In genomic region chr17:733743-734142, GRCh38 we compare ENCODE assay signal across 8 cellular contexts. TPM values are rescaled to one million over a fixed set of nuclear protein-coding genes. Genes with fewer than 3 reads are reported as not detected.
DNase-seq lines count a peak whose midpoint lies in the region; ATAC-seq, FAIRE-seq and TF ChIP-seq lines count a peak whose summit lies in the region.
"Had no signal": no experiment of that assay in that cellular context is flagged by ENCODE, and none has a peak within 500 bp of the region (broad histone marks: within the 10 kb centered on the region; RNA-seq: fewer than 3 reads in every experiment).

No MANE protein-coding gene starts in this region.

- no peak overlapping the region for H3K23ac ChIP-seq in H1 (ENCODE audit: insufficient read length)

- no peak for FAIRE-seq in H1 (lab: Jason Lieb, UNC)
- FAIRE-seq: TTC549 had no signal

- H3K27ac ChIP-seq in OCI-LY1 (ENCODE audit: low read depth, low read length, poor library complexity, severe bottlenecking), result no peak overlapping the region
- no peak overlapping the region for H3K27ac ChIP-seq in H1 (ENCODE audit: low read depth, low read length)

- H3K36me3 ChIP-seq in OCI-LY1 (ENCODE audit: insufficient read depth, low read length) (peaks cover 14% of the 10 kb centered on the region), H1 (ENCODE audit: control insufficient read depth in 2 of 4, insufficient read depth in 4 of 4, low read length in 3 of 4) (peaks cover 4 to 31% (median 9%) of the 10 kb centered on the region in 4 experiments; a peak in 7 of 8 replicates)

- H4K20me1 ChIP-seq in OCI-LY1 (ENCODE audit: insufficient read depth, low read length) (no peaks in the 10 kb centered on the region), H1 (replicated peaks in 1 of 2; ENCODE audit: control insufficient read depth in 1 of 2, insufficient read depth in 2 of 2, low read length in 2 of 2) (peaks cover 3 to 4% of the 10 kb centered on the region in 2 experiments)

- H2BK20ac ChIP-seq in H1 (ENCODE audit: low read length), result no peak overlapping the region

- H3K18ac ChIP-seq in H1 (ENCODE audit: extremely low read depth, low read length), result no peak overlapping the region

- H3K23me2 ChIP-seq in H1 (ENCODE audit: low read depth, low read length), result peaks cover 9% of the 10 kb centered on the region

- H2BK15ac ChIP-seq in H1 (ENCODE audit: low read length), result no peak overlapping the region

- no peak overlapping the region for H4K91ac ChIP-seq in H1 (replicated peaks; ENCODE audit: insufficient read length, low read length)

- H3K4me3 ChIP-seq in GM12864 (ENCODE audit: low read depth, low read length) (peak overlapping the region; percentile 80), OCI-LY1 (ENCODE audit: low read depth, low read length, poor library complexity, severe bottlenecking) (peak overlapping the region; percentile 84), H1 (ENCODE audit: extremely low read depth in 1 of 4, insufficient read depth in 2 of 4, low read depth in 3 of 4, low read length in 4 of 4) (peak overlapping the region; percentile 75 to 99 (median 83); a peak in 6 of 8 replicates)

- TF ChIP-seq EP300 in H1 (IDR thresholded peaks at IDR 0.05; ENCODE audit: borderline replicate concordance in 1 of 2, low read depth in 2 of 2, low read length in 2 of 2), result no peak

- TF ChIP-seq POLR2A in H1 (IDR thresholded peaks at IDR 0.05; ENCODE audit: control extremely low read depth in 1 of 2, low read depth in 2 of 2, low read length in 2 of 2), result no peak

- H3K4me2 ChIP-seq in OCI-LY1 (ENCODE audit: low read length) (peak overlapping the region; percentile 69), H1 (ENCODE audit: insufficient read depth in 1 of 2, low read depth in 2 of 2, low read length in 2 of 2) (peak overlapping the region; percentile 92 to 97)

- no peak overlapping the region for H3K14ac ChIP-seq in H1 (ENCODE audit: insufficient read length)

- DNase-seq in GM12864 (ENCODE audit: low read depth) (no peak), H1 (ENCODE audit: low read depth in 1 of 2, low spot score in 2 of 2) (no peak), posterior vena cava (ENCODE audit: low spot score) (peak; percentile 43), ureter (ENCODE audit: low spot score) (no peak)

- CTCF ChIA-PET in H1 (lab: Charles Lee; ENCODE audit: partially characterized antibody), result interaction anchor here (1.1 kb wide), 1 partner anchor 19 kb away, joined by 3 read pairs; the partner anchor contains the start of gene GEMIN4

- ATAC-seq in esophagus mucosa (no peak), GM19351 (IDR thresholded peaks at IDR 0.05; ENCODE audit: unreplicated experiment) (no peak)

- POLR2A ChIA-PET in H1 (lab: Charles Lee; ENCODE audit: partially characterized antibody), result interaction anchor here (1.8 to 9.7 kb wide), 2 partner anchors 9 to 18 kb away, joined by 17 to 44 read pairs; partner anchors contain the start of gene GEMIN4

- no peak overlapping the region for H2BK5ac ChIP-seq in H1 (ENCODE audit: low read depth, low read length)

- no peak overlapping the region for H2AK5ac ChIP-seq in H1 (ENCODE audit: low read depth, low read length)

- no peak overlapping the region for H4K8ac ChIP-seq in H1 (ENCODE audit: extremely low read depth, insufficient read depth, low read length)

- 84% methylated on average over 10 of the region's 10 CpGs; no CpG with 5 or more reads in 1 of the 2 experiments for WGBS in H1 (ENCODE audit: extremely low coverage in 1 of 2, insufficient coverage in 1 of 2, insufficient read length in 1 of 2, insufficient replicate concordance in 2 of 2, low coverage in 1 of 2, low lambda C conversion rate in 2 of 2, missing lambda C conversion rate in 1 of 2), 2 experiments

- no peak for TF ChIP-seq RAD21 in H1 (IDR thresholded peaks at IDR 0.05 in 1 of 2, conservative IDR thresholded peaks at IDR 0.05 in 1 of 2; ENCODE audit: low read depth in 2 of 2, low read length in 2 of 2)

- no peaks in the 10 kb centered on the region for H3K9me2 ChIP-seq in OCI-LY1 (ENCODE audit: low read depth, low read length)

- no peak for TF ChIP-seq CTCF in GM12864 (IDR thresholded peaks at IDR 0.05; ENCODE audit: low read depth, low read length, missing control alignments)
- TF ChIP-seq CTCF in OCI-LY1 (IDR thresholded peaks at IDR 0.05; ENCODE audit: low read length), result no peak
- TF ChIP-seq CTCF in H1 (IDR thresholded peaks at IDR 0.05; ENCODE audit: control extremely low read depth in 1 of 3, insufficient read depth in 1 of 3, low read depth in 1 of 3, low read length in 3 of 3), result no peak

- intact Hi-C loops in posterior vena cava (cut with DNase I), result no loop called here

- H3K27me3 ChIP-seq in OCI-LY1 (ENCODE audit: insufficient read depth, low read length) (peaks cover under 1% of the 10 kb centered on the region; the same call in 1 of the 2 replicates), H1 (replicated peaks in 1 of 4; ENCODE audit: control insufficient read depth in 3 of 4, extremely low read depth in 1 of 4, insufficient read depth in 3 of 4, low read length in 3 of 4) (no peaks in the 10 kb centered on the region)

- H3K9me3 ChIP-seq in OCI-LY1 (ENCODE audit: low read length) (no peaks in the 10 kb centered on the region), H1 (ENCODE audit: insufficient read depth in 2 of 2, low read depth in 1 of 2, low read length in 1 of 2) (no peaks in the 10 kb centered on the region)

- H3K9ac ChIP-seq in OCI-LY1 (ENCODE audit: low read length) (peak overlapping the region; percentile 83; the same call in 1 of the 2 replicates), H1 (replicated peaks in 1 of 4; ENCODE audit: extremely low read depth in 1 of 4, low read depth in 3 of 4, low read length in 3 of 4) (peak overlapping the region in 1 of 4 experiments; percentile 83; a peak in 2 of 7 replicates)

- peaks cover 16% of the 10 kb centered on the region for H3K4me1 ChIP-seq in OCI-LY1 (ENCODE audit: insufficient read depth, low read length, severe bottlenecking)
- H3K4me1 ChIP-seq in H1 (replicated peaks in 1 of 4; ENCODE audit: control insufficient read depth in 3 of 4, insufficient read depth in 4 of 4, low read length in 3 of 4), result peaks cover 0 to 6% (median 5%) of the 10 kb centered on the region in 4 experiments; a peak in 5 of 7 replicates

- H3F3A ChIP-seq in OCI-LY1 (ENCODE audit: insufficient read depth, low read length), result no peaks in the 10 kb centered on the region

- H2AFZ ChIP-seq in OCI-LY1 (ENCODE audit: low read length) (no peak overlapping the region), H1 (ENCODE audit: low read length) (no peak overlapping the region)

- H4K5ac ChIP-seq in H1 (ENCODE audit: insufficient read length, low read depth, low read length), result no peak overlapping the region

- no peak overlapping the region for H3K56ac ChIP-seq in H1 (replicated peaks; ENCODE audit: insufficient read length, low read depth, low read length)

- no peak overlapping the region for H2BK12ac ChIP-seq in H1 (ENCODE audit: low read depth, low read length)

- peaks cover 3% of the 10 kb centered on the region for H3K79me1 ChIP-seq in H1 (ENCODE audit: low read depth, low read length)

- H3K79me2 ChIP-seq in OCI-LY1 (ENCODE audit: insufficient read depth, low read length), result no peaks in the 10 kb centered on the region
- peaks cover 0 to 19% of the 10 kb centered on the region in 2 experiments; a peak in 2 of 4 replicates for H3K79me2 ChIP-seq in H1 (ENCODE audit: control insufficient read depth in 1 of 2, insufficient read depth in 2 of 2, low read length in 2 of 2)

- no peak overlapping the region for H3K4ac ChIP-seq in H1 (replicated peaks; ENCODE audit: insufficient read length, low read depth, low read length)

- H2BK120ac ChIP-seq in H1 (replicated peaks; ENCODE audit: low read depth, low read length), result no peak overlapping the region

RNA-seq across cellular contexts. Expression of gene TLCD3A, which starts 1.3 kb away (rescaled TPM):
- total RNA-seq in H1 (2021; fragmentation: NEBNext Ultra II Directional; extraction: Animal tissue kit (Norgen Biotek cat#: 25700)), result 23.8 and 26.1 TPM in 2 replicates
- 42.4 and 48.8 TPM in 2 replicates for polyA plus RNA-seq in H1 (2011; rRNA removed)
- polyA plus RNA-seq in H1 (2011; cell fraction: cytosol; rRNA removed), result 34.0 TPM
- polyA plus RNA-seq in H1 (2011; cell fraction: nucleus; rRNA removed), result 33.8 TPM
- polyA plus RNA-seq in H1 (2012, experiment 1 of 2), result 19.9 to 30.4 TPM (median 26.5 TPM) in 4 replicates
- 20.9 TPM for polyA plus RNA-seq in H1 (2012, experiment 2 of 2)
- 27.1 TPM for polyA plus RNA-seq in H1 (2013, experiment 1 of 2)
- 28.5 TPM for polyA plus RNA-seq in H1 (2013, experiment 2 of 2)
- 53.3 and 64.9 TPM in 2 replicates for polyA minus RNA-seq in H1 (2011; rRNA and poly(A)+ RNA removed)
- polyA minus RNA-seq in H1 (2011; cell fraction: cytosol; rRNA and poly(A)+ RNA removed), result 14.7 TPM
- 31.5 TPM for polyA minus RNA-seq in H1 (2011; cell fraction: nucleus; rRNA and poly(A)+ RNA removed)
- total RNA-seq in posterior vena cava (10 to 100 TPM in 1 of 2 donors, 1 to 10 TPM in 1; 9.9 to 10.4 TPM), esophagus mucosa (29.6 TPM), ureter (38.3 TPM)

RNA-seq across cellular contexts. Expression of gene GEMIN4, which starts 18.3 kb away (rescaled TPM):
- total RNA-seq in H1 (2021; fragmentation: NEBNext Ultra II Directional; extraction: Animal tissue kit (Norgen Biotek cat#: 25700)), result 51.9 and 55.9 TPM in 2 replicates
- polyA plus RNA-seq in H1 (2011; rRNA removed), result 32.1 and 57.6 TPM in 2 replicates
- polyA plus RNA-seq in H1 (2011; cell fraction: cytosol; rRNA removed), result 30.3 TPM
- polyA plus RNA-seq in H1 (2011; cell fraction: nucleus; rRNA removed), result 65.0 TPM
- polyA plus RNA-seq in H1 (2012, experiment 1 of 2), result 29.7 to 37.7 TPM (median 36.6 TPM) in 4 replicates
- polyA plus RNA-seq in H1 (2012, experiment 2 of 2), result 42.0 TPM
- 25.0 TPM for polyA plus RNA-seq in H1 (2013, experiment 1 of 2)
- 22.9 TPM for polyA plus RNA-seq in H1 (2013, experiment 2 of 2)
- 57.7 and 63.3 TPM in 2 replicates for polyA minus RNA-seq in H1 (2011; rRNA and poly(A)+ RNA removed)
- 21.7 TPM for polyA minus RNA-seq in H1 (2011; cell fraction: cytosol; rRNA and poly(A)+ RNA removed)
- polyA minus RNA-seq in H1 (2011; cell fraction: nucleus; rRNA and poly(A)+ RNA removed), result 31.7 TPM
- total RNA-seq in posterior vena cava (10 to 100 TPM; 12.5 to 13.2 TPM), esophagus mucosa (20.1 TPM), ureter (26.7 TPM)

RNA-seq across cellular contexts. Expression of gene VPS53, which starts 19.1 kb away (rescaled TPM):
- total RNA-seq in H1 (2021; fragmentation: NEBNext Ultra II Directional; extraction: Animal tissue kit (Norgen Biotek cat#: 25700)), result 52.7 and 53.9 TPM in 2 replicates
- polyA plus RNA-seq in H1 (2011; rRNA removed), result 12.3 and 13.0 TPM in 2 replicates
- polyA plus RNA-seq in H1 (2011; cell fraction: cytosol; rRNA removed), result 10.4 TPM
- polyA plus RNA-seq in H1 (2011; cell fraction: nucleus; rRNA removed), result 31.2 TPM
- 22.8 to 32.1 TPM (median 25.7 TPM) in 4 replicates for polyA plus RNA-seq in H1 (2012, experiment 1 of 2)
- 4.9 TPM for polyA plus RNA-seq in H1 (2012, experiment 2 of 2)
- polyA plus RNA-seq in H1 (2013, experiment 1 of 2), result 14.4 TPM
- polyA plus RNA-seq in H1 (2013, experiment 2 of 2), result 11.9 TPM
- 71.5 and 93.4 TPM in 2 replicates for polyA minus RNA-seq in H1 (2011; rRNA and poly(A)+ RNA removed)
- polyA minus RNA-seq in H1 (2011; cell fraction: cytosol; rRNA and poly(A)+ RNA removed), result 34.5 TPM
- polyA minus RNA-seq in H1 (2011; cell fraction: nucleus; rRNA and poly(A)+ RNA removed), result 34.7 TPM
- total RNA-seq in posterior vena cava, result 10 to 100 TPM; 61.5 to 62.8 TPM
- total RNA-seq in esophagus mucosa, result 58.3 TPM
- 126 TPM for total RNA-seq in ureter

RNA-seq across cellular contexts. Expression of gene GLOD4, which starts 48.3 kb away (rescaled TPM):
- 81.3 and 85.3 TPM in 2 replicates for total RNA-seq in H1 (2021; fragmentation: NEBNext Ultra II Directional; extraction: Animal tissue kit (Norgen Biotek cat#: 25700))
- polyA plus RNA-seq in H1 (2011; rRNA removed), result 24.5 and 36.8 TPM in 2 replicates
- 55.4 TPM for polyA plus RNA-seq in H1 (2011; cell fraction: cytosol; rRNA removed)
- polyA plus RNA-seq in H1 (2011; cell fraction: nucleus; rRNA removed), result 12.7 TPM
- 87.7 to 101 TPM (median 89.9 TPM) in 4 replicates for polyA plus RNA-seq in H1 (2012, experiment 1 of 2)
- 44.3 TPM for polyA plus RNA-seq in H1 (2012, experiment 2 of 2)
- polyA plus RNA-seq in H1 (2013, experiment 1 of 2), result 38.2 TPM
- polyA plus RNA-seq in H1 (2013, experiment 2 of 2), result 38.0 TPM
- 23.8 and 24.3 TPM in 2 replicates for polyA minus RNA-seq in H1 (2011; rRNA and poly(A)+ RNA removed)
- 19.1 TPM for polyA minus RNA-seq in H1 (2011; cell fraction: cytosol; rRNA and poly(A)+ RNA removed)
- polyA minus RNA-seq in H1 (2011; cell fraction: nucleus; rRNA and poly(A)+ RNA removed), result 15.5 TPM
- total RNA-seq in posterior vena cava, result 10 to 100 TPM; 40.2 to 41.5 TPM
- 48.8 TPM for total RNA-seq in esophagus mucosa
- total RNA-seq in ureter, result 72.4 TPM

RNA-seq across cellular contexts. Expression of gene MRM3, which starts 48.4 kb away (rescaled TPM):
- 20.8 and 22.3 TPM in 2 replicates for total RNA-seq in H1 (2021; fragmentation: NEBNext Ultra II Directional; extraction: Animal tissue kit (Norgen Biotek cat#: 25700))
- 10.1 and 10.7 TPM in 2 replicates for polyA plus RNA-seq in H1 (2011; rRNA removed)
- 19.0 TPM for polyA plus RNA-seq in H1 (2011; cell fraction: cytosol; rRNA removed)
- polyA plus RNA-seq in H1 (2011; cell fraction: nucleus; rRNA removed), result 10.9 TPM
- 15.8 to 20.2 TPM (median 16.4 TPM) in 4 replicates for polyA plus RNA-seq in H1 (2012, experiment 1 of 2)
- 14.2 TPM for polyA plus RNA-seq in H1 (2012, experiment 2 of 2)
- 12.4 TPM for polyA plus RNA-seq in H1 (2013, experiment 1 of 2)
- 12.6 TPM for polyA plus RNA-seq in H1 (2013, experiment 2 of 2)
- 11.5 and 14.0 TPM in 2 replicates for polyA minus RNA-seq in H1 (2011; rRNA and poly(A)+ RNA removed)
- polyA minus RNA-seq in H1 (2011; cell fraction: cytosol; rRNA and poly(A)+ RNA removed), result 14.1 TPM
- polyA minus RNA-seq in H1 (2011; cell fraction: nucleus; rRNA and poly(A)+ RNA removed), result 35.0 TPM
- total RNA-seq in posterior vena cava (1 to 10 TPM; 7.4 to 7.8 TPM), esophagus mucosa (12.6 TPM), ureter (10.7 TPM)
